1 cellular context compared by ENCODE assay signal in genomic region chr11:126310992-126311310, GRCh38.
TF ChIP-seq lines count a peak whose summit lies in the region.

No MANE protein-coding gene starts in this region.

TF ChIP-seq in SK-N-SH, 30 proteins besides CTCF, POLR2A, EP300 and RAD21:
- TF ChIP-seq, protein P1, sequence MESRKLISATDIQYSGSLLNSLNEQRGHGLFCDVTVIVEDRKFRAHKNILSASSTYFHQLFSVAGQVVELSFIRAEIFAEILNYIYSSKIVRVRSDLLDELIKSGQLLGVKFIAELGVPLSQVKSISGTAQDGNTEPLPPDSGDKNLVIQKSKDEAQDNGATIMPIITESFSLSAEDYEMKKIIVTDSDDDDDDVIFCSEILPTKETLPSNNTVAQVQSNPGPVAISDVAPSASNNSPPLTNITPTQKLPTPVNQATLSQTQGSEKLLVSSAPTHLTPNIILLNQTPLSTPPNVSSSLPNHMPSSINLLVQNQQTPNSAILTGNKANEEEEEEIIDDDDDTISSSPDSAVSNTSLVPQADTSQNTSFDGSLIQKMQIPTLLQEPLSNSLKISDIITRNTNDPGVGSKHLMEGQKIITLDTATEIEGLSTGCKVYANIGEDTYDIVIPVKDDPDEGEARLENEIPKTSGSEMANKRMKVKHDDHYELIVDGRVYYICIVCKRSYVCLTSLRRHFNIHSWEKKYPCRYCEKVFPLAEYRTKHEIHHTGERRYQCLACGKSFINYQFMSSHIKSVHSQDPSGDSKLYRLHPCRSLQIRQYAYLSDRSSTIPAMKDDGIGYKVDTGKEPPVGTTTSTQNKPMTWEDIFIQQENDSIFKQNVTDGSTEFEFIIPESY (IDR thresholded peaks at IDR 0.05; ENCODE audit: borderline replicate concordance, low read depth) = no peak
- no peak for TF ChIP-seq NFIC (IDR thresholded peaks at IDR 0.05; ENCODE audit: borderline replicate concordance)
- no peak for TF ChIP-seq REST (IDR thresholded peaks at IDR 0.05; ENCODE audit: low read depth, low read length)
- no peak for TF ChIP-seq EZH2phosphoT487 (IDR thresholded peaks at IDR 0.05; ENCODE audit: borderline replicate concordance, low read depth)
- TF ChIP-seq YY1 (IDR thresholded peaks at IDR 0.05; ENCODE audit: low read depth) = no peak
- no peak for TF ChIP-seq TEAD4 (IDR thresholded peaks at IDR 0.05; ENCODE audit: borderline replicate concordance, insufficient read depth)
- no peak for TF ChIP-seq MAX (IDR thresholded peaks at IDR 0.05; ENCODE audit: low read depth)
- TF ChIP-seq GATA2 (CRISPR knock-in tag; IDR thresholded peaks at IDR 0.05) = no peak
- no peak for TF ChIP-seq RFX5 (IDR thresholded peaks at IDR 0.05; ENCODE audit: low read length)
- no peak for TF ChIP-seq FOXJ3 (CRISPR knock-in tag; IDR thresholded peaks at IDR 0.05)
- TF ChIP-seq ELF1 (IDR thresholded peaks at IDR 0.05) = no peak
- no peak for TF ChIP-seq PBX3 (IDR thresholded peaks at IDR 0.05)
